In the genomic region with DNA sequence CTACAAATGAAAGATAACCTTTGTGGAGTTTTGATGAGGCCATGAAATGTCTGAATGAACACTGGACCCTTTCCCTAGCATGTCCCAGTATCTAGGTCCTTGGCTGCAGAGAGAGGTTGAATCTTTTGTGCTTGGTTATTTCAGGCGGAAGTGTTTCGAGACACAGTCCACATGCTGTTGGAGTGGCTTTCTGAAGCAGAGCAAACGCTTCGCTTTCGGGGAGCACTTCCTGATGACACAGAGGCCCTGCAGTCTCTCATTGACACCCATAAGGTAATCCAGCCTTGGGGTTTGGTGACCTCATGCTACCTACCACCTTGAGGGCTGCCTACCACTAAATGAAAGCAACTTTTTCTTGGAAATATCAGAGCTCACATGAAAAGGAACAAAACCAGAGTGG, we compare ENCODE assay signal across 20 cellular contexts. TPM values are rescaled to one million over a fixed set of nuclear protein-coding genes. Genes with fewer than 3 reads are reported as not detected.
"Had no signal": no experiment of that assay in that cellular context is flagged by ENCODE, and none has a peak within 500 bp of the region (broad histone marks: within the 10 kb centered on the region; RNA-seq: fewer than 3 reads in every experiment).

No MANE protein-coding gene starts in this region.

- H3K27ac Mint-ChIP-seq: activated B cell treated with CpG ODN at 0.5 μM for 24 hours; activated naive CD4-positive, alpha-beta T cell treated with anti-CD3 and anti-CD28 coated beads for 36 hours; activated T-helper 2 cell treated with anti-CD3 and anti-CD28 coated beads, Interferon-gamma antibody, Interleukin-2, Interleukin-4, amounts not matched to agents 10 μg/mL and 5 μg/mL and 100 μg/mL, durations not matched to agents 14 hours and 24 hours and 36 hours; T-helper 2 cell treated with Interferon-gamma antibody and Interleukin-4, amounts not matched to agents 5 μg/mL and 100 μg/mL, for 36 hours had no signal

- H3K4me1 ChIP-seq: gastrocnemius medialis, parathyroid adenoma, suprapubic skin had no signal

- H3K9me3 ChIP-seq: gastrocnemius medialis, neutrophil, suprapubic skin had no signal

- H3K4me3 ChIP-seq: gastrocnemius medialis, suprapubic skin had no signal

- H3K4me3 Mint-ChIP-seq: activated B cell treated with CpG ODN at 0.5 μM for 24 hours; activated naive CD4-positive, alpha-beta T cell treated with anti-CD3 and anti-CD28 coated beads for 36 hours; brain; natural killer cell; stimulated activated naive B cell treated with anti-CD40 and anti-IgM and Interleukin-4, amounts not matched to agents 10 μg/mL and 1 μg/mL and 100 μg/mL, for 72 hours; T-helper 2 cell treated with Interferon-gamma antibody and Interleukin-4, amounts not matched to agents 5 μg/mL and 100 μg/mL, for 36 hours had no signal

- H3K27ac ChIP-seq: epithelial cell of prostate, gastrocnemius medialis, neutrophil, parathyroid adenoma, suprapubic skin had no signal

- H3K4me1 Mint-ChIP-seq: activated B cell treated with CpG ODN at 0.5 μM for 24 hours; natural killer cell; stimulated activated naive B cell treated with anti-CD40 and anti-IgM and Interleukin-4, amounts not matched to agents 10 μg/mL and 1 μg/mL and 100 μg/mL, for 72 hours had no signal

- H3K9me3 Mint-ChIP-seq: activated B cell treated with CpG ODN at 0.5 μM for 24 hours; activated naive CD4-positive, alpha-beta T cell treated with anti-CD3 and anti-CD28 coated beads for 36 hours; activated T-helper 2 cell treated with anti-CD3 and anti-CD28 coated beads, Interferon-gamma antibody, Interleukin-2, Interleukin-4, amounts not matched to agents 10 μg/mL and 5 μg/mL and 100 μg/mL, durations not matched to agents 14 hours and 24 hours and 36 hours; brain; natural killer cell; stimulated activated naive B cell treated with anti-CD40 and anti-IgM and Interleukin-4, amounts not matched to agents 10 μg/mL and 1 μg/mL and 100 μg/mL, for 72 hours; T-helper 2 cell treated with Interferon-gamma antibody and Interleukin-4, amounts not matched to agents 5 μg/mL and 100 μg/mL, for 36 hours had no signal

- H3K27me3 Mint-ChIP-seq: activated B cell treated with CpG ODN at 0.5 μM for 24 hours; brain; stimulated activated naive B cell treated with anti-CD40 and anti-IgM and Interleukin-4, amounts not matched to agents 10 μg/mL and 1 μg/mL and 100 μg/mL, for 72 hours had no signal

- H3K9ac ChIP-seq: parathyroid adenoma had no signal

- DNase-seq: activated B cell treated with CpG ODN at 0.5 μM for 24 hours; activated naive CD4-positive, alpha-beta T cell treated with anti-CD3 and anti-CD28 coated beads for 36 hours; dermis blood vessel endothelial cell; gastrocnemius medialis; islet precursor cell; mesendoderm; natural killer cell; stimulated activated CD4-positive, alpha-beta T cell treated with anti-CD3 and anti-CD28 coated beads, Interleukin-15, amount 100 ng/mL, for 24 hours; stimulated activated CD4-positive, alpha-beta T cell treated with anti-CD3 and anti-CD28 coated beads, Interleukin-4, amount 100 ng/mL, for 1 hour; stimulated activated naive B cell treated with anti-CD40 and anti-IgM and Interleukin-4, amounts not matched to agents 10 μg/mL and 1 μg/mL and 100 μg/mL, for 72 hours; trophoblast cell had no signal

- H3K27me3 ChIP-seq: gastrocnemius medialis, neutrophil, suprapubic skin had no signal

- H2AFZ ChIP-seq: parathyroid adenoma had no signal

- ATAC-seq: gastrocnemius medialis; left lobe of liver; natural killer cell; stimulated activated naive B cell treated with anti-CD40 and anti-IgM and Interleukin-4, amounts not matched to agents 10 μg/mL and 1 μg/mL and 100 μg/mL, for 72 hours had no signal

RNA-seq across cellular contexts. Expression of a gene that starts 38.9 kb away (rescaled TPM):
- total RNA-seq: activated naive CD4-positive, alpha-beta T cell treated with anti-CD3 and anti-CD28 coated beads for 36 hours; left lobe of liver; SK-MEL-5 had no signal
